ENCODE assay signal across 1 cellular context in genomic region chr14:74569387-74569786, GRCh38.
TF ChIP-seq lines count a peak whose summit lies in the region.

No MANE protein-coding gene starts in this region.

TF ChIP-seq in A549, 52 proteins besides CTCF, POLR2A, EP300 and RAD21 (continued from another document):
- no peak for TF ChIP-seq E2F6 (IDR thresholded peaks at IDR 0.05; ENCODE audit: borderline replicate concordance, low read depth)
